Comparison of ENCODE assay signal across 11 cellular contexts in genomic region chr10:112202561-112203241, GRCh38. TPM values are rescaled to one million over a fixed set of nuclear protein-coding genes. Genes with fewer than 3 reads are reported as not detected.
DNase-seq lines count a peak whose midpoint lies in the region; ATAC-seq and TF ChIP-seq lines count a peak whose summit lies in the region.
"Had no signal": no experiment of that assay in that cellular context is flagged by ENCODE, and none has a peak within 500 bp of the region (broad histone marks: within the 10 kb centered on the region; RNA-seq: fewer than 3 reads in every experiment).

No MANE protein-coding gene starts in this region.

- H3K36me3 ChIP-seq in subcutaneous abdominal adipose tissue (ENCODE audit: control insufficient read depth in 5 of 5, insufficient read depth in 5 of 5, low read length in 5 of 5) (peaks cover 0 to 11% (median 2%) of the 10 kb centered on the region in 5 donors), left ventricle myocardium inferior (no peaks in the 10 kb centered on the region), esophagus squamous epithelium (no peaks in the 10 kb centered on the region)
- H3K36me3 ChIP-seq: uterus had no signal

- H3K9me3 ChIP-seq in subcutaneous abdominal adipose tissue (ENCODE audit: control insufficient read depth in 5 of 5, low read length in 5 of 5) (no peaks in the 10 kb centered on the region), left ventricle myocardium inferior (replicated peaks) (no peaks in the 10 kb centered on the region), esophagus squamous epithelium (no peaks in the 10 kb centered on the region)
- H3K9me3 ChIP-seq: psoas muscle, uterus had no signal

- peak overlapping the region in 3 of 5 donors; percentile 19 to 68 (median 58) for H3K9ac ChIP-seq in subcutaneous abdominal adipose tissue (ENCODE audit: low read length in 5 of 5)

- H3K27ac ChIP-seq in subcutaneous abdominal adipose tissue (ENCODE audit: low read depth, low read length): peak overlapping the region; percentile 97
- no peak overlapping the region for H3K27ac ChIP-seq in left ventricle myocardium inferior (replicated peaks)
- H3K27ac ChIP-seq in esophagus squamous epithelium: no peak overlapping the region
- H3K27ac ChIP-seq: psoas muscle, uterus, VCaP had no signal

- peaks cover 55% of the 10 kb centered on the region for H3K27me3 Mint-ChIP-seq in activated T-cell treated with anti-CD3 and anti-CD28 coated beads, Interleukin-2, amount 50 U/mL, for 72 hours (ENCODE audit: low read depth)
- peaks cover 8% of the 10 kb centered on the region for H3K27me3 Mint-ChIP-seq in activated T-helper 1 cell treated with anti-CD3 and anti-CD28 coated beads, Interleukin-12 subunit alpha, Interleukin-12 subunit beta, Interleukin-2, Interleukin-4 antibody, amounts not matched to agents 30 ng/mL and 10 ng/mL and 1 ng/mL, durations not matched to agents 14 hours and 24 hours and 36 hours (ENCODE audit: insufficient read depth)

- H3K4me1 ChIP-seq in subcutaneous abdominal adipose tissue (ENCODE audit: control insufficient read depth in 5 of 5, insufficient read depth in 5 of 5, low read length in 5 of 5) (peaks cover under 1 to 48% (median 16%) of the 10 kb centered on the region in 5 donors), left ventricle myocardium inferior (peaks cover 17% of the 10 kb centered on the region), esophagus squamous epithelium (no peaks in the 10 kb centered on the region)

- peak; percentile 82 to 86 for ATAC-seq in activated T-cell treated with anti-CD3 and anti-CD28 coated beads, Interleukin-2, amount 50 U/mL, for 72 hours (replicated peaks in 1 of 2)
- ATAC-seq in HG02938 (IDR thresholded peaks at IDR 0.05; ENCODE audit: unreplicated experiment): peak; percentile 87
- ATAC-seq: psoas muscle had no signal

- H3K4me3 ChIP-seq in subcutaneous abdominal adipose tissue (ENCODE audit: low read depth in 1 of 5, low read length in 5 of 5) (no peak overlapping the region), left ventricle myocardium inferior (no peak overlapping the region), esophagus squamous epithelium (no peak overlapping the region)
- H3K4me3 ChIP-seq: psoas muscle, uterus had no signal

- 62 to 65% methylated on average over 6 of the region's 6 CpGs for WGBS in esophagus squamous epithelium, 2 donors

- intact Hi-C loops in activated T-helper 1 cell treated with anti-CD3 and anti-CD28 coated beads, Interleukin-12 subunit alpha, Interleukin-12 subunit beta, Interleukin-2, Interleukin-4 antibody, amounts not matched to agents 30 ng/mL and 10 ng/mL and 1 ng/mL, durations not matched to agents 14 hours and 24 hours and 36 hours (cut with micrococcal nuclease): no loop called here
- intact Hi-C loops in left ventricle myocardium inferior (cut with micrococcal nuclease) (no loop called here), esophagus squamous epithelium (cut with DNase I) (no loop called here)

- TF ChIP-seq CTCF in left ventricle myocardium inferior (IDR thresholded peaks at IDR 0.05; ENCODE audit: borderline replicate concordance): no peak
- TF ChIP-seq CTCF in esophagus squamous epithelium (IDR thresholded peaks at IDR 0.05): no peak

- H3K4me3 Mint-ChIP-seq in activated T-cell treated with anti-CD3 and anti-CD28 coated beads, Interleukin-2, amount 50 U/mL, for 72 hours: peak overlapping the region; percentile 29 to 36
- no peak overlapping the region for H3K4me3 Mint-ChIP-seq in activated T-helper 1 cell treated with anti-CD3 and anti-CD28 coated beads, Interleukin-12 subunit alpha, Interleukin-12 subunit beta, Interleukin-2, Interleukin-4 antibody, amounts not matched to agents 30 ng/mL and 10 ng/mL and 1 ng/mL, durations not matched to agents 14 hours and 24 hours and 36 hours

- H3K27me3 ChIP-seq in subcutaneous abdominal adipose tissue (ENCODE audit: control insufficient read depth in 5 of 5, insufficient read depth in 4 of 5, low read length in 5 of 5): no peaks in the 10 kb centered on the region
- no peaks in the 10 kb centered on the region for H3K27me3 ChIP-seq in left ventricle myocardium inferior (ENCODE audit: low read depth)
- no peaks in the 10 kb centered on the region for H3K27me3 ChIP-seq in esophagus squamous epithelium
- H3K27me3 ChIP-seq: uterus had no signal

- H3K27ac Mint-ChIP-seq in activated T-cell treated with anti-CD3 and anti-CD28 coated beads, Interleukin-2, amount 50 U/mL, for 72 hours: peak overlapping the region; percentile 11
- peak overlapping the region; percentile 47 for H3K27ac Mint-ChIP-seq in activated T-helper 1 cell treated with anti-CD3 and anti-CD28 coated beads, Interleukin-12 subunit alpha, Interleukin-12 subunit beta, Interleukin-2, Interleukin-4 antibody, amounts not matched to agents 30 ng/mL and 10 ng/mL and 1 ng/mL, durations not matched to agents 14 hours and 24 hours and 36 hours

- peak in 1 of 2 donors; percentile 8 for DNase-seq in activated T-cell treated with anti-CD3 and anti-CD28 coated beads, Interleukin-2, amount 50 U/mL, for 72 hours
- no peak for DNase-seq in activated T-cell treated with anti-CD3 and anti-CD28 coated beads, Interleukin-2, amount 50 U/mL, for 1 hour
- no peak for DNase-seq in activated T-helper 1 cell treated with anti-CD3 and anti-CD28 coated beads, Interleukin-12 subunit alpha, Interleukin-12 subunit beta, Interleukin-2, Interleukin-4 antibody, amounts not matched to agents 30 ng/mL and 10 ng/mL and 1 ng/mL, durations not matched to agents 14 hours and 24 hours and 36 hours (ENCODE audit: low spot score)
- DNase-seq in GM19238 (ENCODE audit: insufficient read length, low spot score): no peak
- no peak for DNase-seq in left ventricle myocardium inferior
- DNase-seq in esophagus squamous epithelium (lab: John Stamatoyannopoulos, UW): no peak
- DNase-seq: psoas muscle, uterus had no signal

- no peaks in the 10 kb centered on the region for H3K36me3 Mint-ChIP-seq in activated T-cell treated with anti-CD3 and anti-CD28 coated beads, Interleukin-2, amount 50 U/mL, for 72 hours (ENCODE audit: insufficient read depth in 2 of 2)
- no peaks in the 10 kb centered on the region for H3K36me3 Mint-ChIP-seq in activated T-helper 1 cell treated with anti-CD3 and anti-CD28 coated beads, Interleukin-12 subunit alpha, Interleukin-12 subunit beta, Interleukin-2, Interleukin-4 antibody, amounts not matched to agents 30 ng/mL and 10 ng/mL and 1 ng/mL, durations not matched to agents 14 hours and 24 hours and 36 hours (ENCODE audit: low read depth)

- no peak for TF ChIP-seq POLR2A in esophagus squamous epithelium (IDR thresholded peaks at IDR 0.05)

- no peaks in the 10 kb centered on the region for H3K9me3 Mint-ChIP-seq in activated T-cell treated with anti-CD3 and anti-CD28 coated beads, Interleukin-2, amount 50 U/mL, for 72 hours
- H3K9me3 Mint-ChIP-seq in activated T-helper 1 cell treated with anti-CD3 and anti-CD28 coated beads, Interleukin-12 subunit alpha, Interleukin-12 subunit beta, Interleukin-2, Interleukin-4 antibody, amounts not matched to agents 30 ng/mL and 10 ng/mL and 1 ng/mL, durations not matched to agents 14 hours and 24 hours and 36 hours: no peaks in the 10 kb centered on the region

- H3K4me1 Mint-ChIP-seq in activated T-cell treated with anti-CD3 and anti-CD28 coated beads, Interleukin-2, amount 50 U/mL, for 72 hours (ENCODE audit: low read depth): peaks cover 12% of the 10 kb centered on the region
- peaks cover 13% of the 10 kb centered on the region for H3K4me1 Mint-ChIP-seq in activated T-helper 1 cell treated with anti-CD3 and anti-CD28 coated beads, Interleukin-12 subunit alpha, Interleukin-12 subunit beta, Interleukin-2, Interleukin-4 antibody, amounts not matched to agents 30 ng/mL and 10 ng/mL and 1 ng/mL, durations not matched to agents 14 hours and 24 hours and 36 hours (ENCODE audit: low read depth)

RNA-seq across cellular contexts. Expression of gene GPAM, which starts 19.1 kb away (rescaled TPM):
- 10 to 100 TPM in 1 of 2 donors, 1 to 10 TPM in 1; 8.1 to 10.6 TPM for total RNA-seq in activated T-cell treated with anti-CD3 and anti-CD28 coated beads, Interleukin-2, amount 50 U/mL, for 72 hours
- total RNA-seq in activated T-helper 1 cell treated with anti-CD3 and anti-CD28 coated beads, Interleukin-12 subunit alpha, Interleukin-12 subunit beta, Interleukin-2, Interleukin-4 antibody, amounts not matched to agents 30 ng/mL and 10 ng/mL and 1 ng/mL, durations not matched to agents 14 hours and 24 hours and 36 hours: 10.2 and 10.5 TPM in 2 replicates
- 22.2 TPM for total RNA-seq in left ventricle myocardium inferior
- 1 to 10 TPM; 2.4 to 4.4 (median 4.1) TPM for total RNA-seq in esophagus squamous epithelium
